ENCODE assay signal across 9 cellular contexts in the genomic region with DNA sequence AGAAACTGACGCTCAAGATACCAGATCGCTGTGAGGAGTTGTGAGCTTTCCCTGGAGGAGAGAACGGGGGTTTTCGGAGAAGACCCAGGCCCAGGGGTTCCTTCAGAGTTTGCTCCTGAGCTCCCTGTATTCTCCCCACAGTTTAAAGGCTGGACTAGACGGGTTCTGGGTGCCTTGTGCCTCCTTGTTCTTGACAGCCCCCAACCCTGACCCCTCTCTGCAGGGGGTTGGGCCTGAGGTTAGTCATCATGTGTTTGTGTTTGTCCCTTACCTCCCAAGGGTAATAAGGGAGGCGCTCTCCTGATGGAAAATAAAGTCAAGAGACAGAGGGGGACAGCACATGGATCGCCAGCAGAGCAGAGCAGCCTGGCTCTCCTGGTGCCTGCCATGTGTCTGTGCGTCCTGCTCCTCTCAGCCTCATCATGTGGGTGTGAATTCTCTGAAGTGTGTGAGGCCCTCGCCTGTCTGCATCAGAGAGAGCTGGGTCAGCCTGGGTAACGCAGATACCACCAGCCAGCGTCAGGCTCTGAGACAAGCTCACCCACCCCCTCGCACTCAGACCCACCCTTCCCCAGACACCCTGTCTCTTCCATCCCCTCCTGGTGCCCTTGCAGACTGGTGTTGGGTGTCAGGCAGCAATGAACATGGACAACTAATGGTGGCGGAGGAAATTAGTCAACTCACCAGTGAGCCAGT. TPM values are rescaled to one million over a fixed set of nuclear protein-coding genes. Genes with fewer than 3 reads are reported as not detected.
DNase-seq lines count a peak whose midpoint lies in the region; ATAC-seq and TF ChIP-seq lines count a peak whose summit lies in the region.
"Had no signal": no experiment of that assay in that cellular context is flagged by ENCODE, and none has a peak within 500 bp of the region (broad histone marks: within the 10 kb centered on the region; RNA-seq: fewer than 3 reads in every experiment).

No MANE protein-coding gene starts in this region.

- H3K9me3 ChIP-seq in CD4-positive, CD25-positive, alpha-beta regulatory T cell (ENCODE audit: control insufficient read depth in 2 of 2, low read length in 2 of 2), result no peaks in the 10 kb centered on the region
- H3K9me3 ChIP-seq in sigmoid colon, result no peaks in the 10 kb centered on the region

- no peak overlapping the region for H3K27ac ChIP-seq in CD4-positive, CD25-positive, alpha-beta regulatory T cell (ENCODE audit: insufficient read depth, low read length, poor library complexity, severe bottlenecking)
- H3K27ac ChIP-seq in sigmoid colon, result peak overlapping the region; percentile 84 to 98 (median 92)

- ATAC-seq in CD4-positive, CD25-positive, alpha-beta regulatory T cell (ENCODE audit: low read depth in 2 of 2), result no peak
- ATAC-seq in activated CD8-positive, alpha-beta T cell treated with anti-CD3 and anti-CD28 coated beads for 36 hours, result peak; percentile 16
- ATAC-seq in left cardiac atrium, result peak; percentile 51 to 54
- no peak for ATAC-seq in activated T-helper 17 cell treated with anti-CD3 and anti-CD28 coated beads, Interleukin-2, amount 50 U/mL, for 72 hours (replicated peaks)

- no peaks in the 10 kb centered on the region for H3K36me3 ChIP-seq in CD4-positive, CD25-positive, alpha-beta regulatory T cell (ENCODE audit: control insufficient read depth, insufficient read depth, low read length)
- peaks cover 0 to 4% (median 0%) of the 10 kb centered on the region in 4 donors for H3K36me3 ChIP-seq in sigmoid colon

- whole genome bisulfite sequencing in sigmoid colon, 2 donors, result 89 to 92% methylated on average over 13 of the region's 13 CpGs

- H3K27me3 ChIP-seq in CD4-positive, CD25-positive, alpha-beta regulatory T cell (ENCODE audit: control insufficient read depth, insufficient read depth, low read length), result no peaks in the 10 kb centered on the region
- no peaks in the 10 kb centered on the region for H3K27me3 ChIP-seq in sigmoid colon

- no peaks in the 10 kb centered on the region for H3K36me3 Mint-ChIP-seq in CD4-positive, CD25-positive, alpha-beta regulatory T cell
- no peaks in the 10 kb centered on the region for H3K36me3 Mint-ChIP-seq in activated CD8-positive, alpha-beta T cell treated with anti-CD3 and anti-CD28 coated beads for 36 hours (ENCODE audit: low read depth)
- no peaks in the 10 kb centered on the region for H3K36me3 Mint-ChIP-seq in activated T-helper 17 cell treated with anti-CD3 and anti-CD28 coated beads, Interleukin-2, amount 50 U/mL, for 72 hours (ENCODE audit: low read depth)

- peaks cover 19% of the 10 kb centered on the region for H3K4me1 ChIP-seq in CD4-positive, CD25-positive, alpha-beta regulatory T cell (ENCODE audit: control insufficient read depth, insufficient read depth, low read length, poor library complexity, severe bottlenecking)
- peaks cover 0 to 40% (median 34%) of the 10 kb centered on the region in 4 donors for H3K4me1 ChIP-seq in sigmoid colon

- H3K9me3 Mint-ChIP-seq in CD4-positive, CD25-positive, alpha-beta regulatory T cell, result no peaks in the 10 kb centered on the region
- no peaks in the 10 kb centered on the region for H3K9me3 Mint-ChIP-seq in activated CD8-positive, alpha-beta T cell treated with anti-CD3 and anti-CD28 coated beads for 36 hours
- no peaks in the 10 kb centered on the region for H3K9me3 Mint-ChIP-seq in activated T-helper 17 cell treated with anti-CD3 and anti-CD28 coated beads, Interleukin-2, amount 50 U/mL, for 72 hours

- DNase-seq in CD4-positive, CD25-positive, alpha-beta regulatory T cell, result no peak
- DNase-seq in activated CD8-positive, alpha-beta T cell treated with anti-CD3 and anti-CD28 coated beads for 36 hours, result peak; percentile 41
- DNase-seq in left cardiac atrium, result no peak
- no peak for DNase-seq in sigmoid colon
- DNase-seq in NCI-H1930 (lab: John Stamatoyannopoulos, UW), result no peak
- no peak for DNase-seq in NOMO-1 treated with DMSO at 0.1 percent for 48 hours (lab: John Stamatoyannopoulos, UW; ENCODE audit: unreplicated experiment)
- DNase-seq in NCI-H2029 (lab: John Stamatoyannopoulos, UW), result no peak
- DNase-seq: midbrain had no signal

- peak overlapping the region in 2 of 3 donors; percentile 41 to 76 for H3K27ac Mint-ChIP-seq in CD4-positive, CD25-positive, alpha-beta regulatory T cell
- peak overlapping the region; percentile 89 for H3K27ac Mint-ChIP-seq in activated CD8-positive, alpha-beta T cell treated with anti-CD3 and anti-CD28 coated beads for 36 hours
- no peak overlapping the region for H3K27ac Mint-ChIP-seq in activated T-helper 17 cell treated with anti-CD3 and anti-CD28 coated beads, Interleukin-2, amount 50 U/mL, for 72 hours

- H3K4me3 ChIP-seq in CD4-positive, CD25-positive, alpha-beta regulatory T cell (ENCODE audit: low read depth, low read length), result no peak overlapping the region
- peak overlapping the region in 1 of 4 donors; percentile 33 for H3K4me3 ChIP-seq in sigmoid colon

- no peak for TF ChIP-seq CTCF in activated CD8-positive, alpha-beta T cell treated with anti-CD3 and anti-CD28 coated beads for 36 hours (IDR thresholded peaks at IDR 0.05)
- no peak for TF ChIP-seq CTCF in sigmoid colon (IDR thresholded peaks at IDR 0.05)

- CTCF ChIA-PET in activated CD8-positive, alpha-beta T cell treated with anti-CD3 and anti-CD28 coated beads for 36 hours (lab: Charles Lee), result interaction anchor here (1.0 to 4.5 kb wide), 4 partner anchors 9 to 49 kb away, joined by 3 to 61 read pairs (median 22); partner anchors contain the start of genes ACBD4, HEXIM1 and HEXIM2

- H3K27me3 Mint-ChIP-seq in CD4-positive, CD25-positive, alpha-beta regulatory T cell, result no peaks in the 10 kb centered on the region
- no peaks in the 10 kb centered on the region for H3K27me3 Mint-ChIP-seq in activated CD8-positive, alpha-beta T cell treated with anti-CD3 and anti-CD28 coated beads for 36 hours
- H3K27me3 Mint-ChIP-seq in activated T-helper 17 cell treated with anti-CD3 and anti-CD28 coated beads, Interleukin-2, amount 50 U/mL, for 72 hours, result no peaks in the 10 kb centered on the region

- TF ChIP-seq EP300 in sigmoid colon (IDR thresholded peaks at IDR 0.05), result no peak

- no peak for TF ChIP-seq POLR2A in sigmoid colon (IDR thresholded peaks at IDR 0.05)

- POLR2A ChIA-PET in activated CD8-positive, alpha-beta T cell treated with anti-CD3 and anti-CD28 coated beads for 36 hours (lab: Charles Lee), result interaction anchor here (0.9 to 4.2 kb wide), 4 partner anchors 10 to 78 kb away, joined by 3 to 44 read pairs (median 24); partner anchors contain the start of genes HEXIM1 and HEXIM2

- peaks cover 0 to 25% (median 6%) of the 10 kb centered on the region in 4 donors for H3K4me1 Mint-ChIP-seq in CD4-positive, CD25-positive, alpha-beta regulatory T cell
- H3K4me1 Mint-ChIP-seq in activated CD8-positive, alpha-beta T cell treated with anti-CD3 and anti-CD28 coated beads for 36 hours (ENCODE audit: low read depth), result peaks cover 25% of the 10 kb centered on the region
- H3K4me1 Mint-ChIP-seq in activated T-helper 17 cell treated with anti-CD3 and anti-CD28 coated beads, Interleukin-2, amount 50 U/mL, for 72 hours, result peaks cover 5% of the 10 kb centered on the region

- H3K4me3 Mint-ChIP-seq in CD4-positive, CD25-positive, alpha-beta regulatory T cell, result peak overlapping the region in 1 of 4 donors; percentile 11
- no peak overlapping the region for H3K4me3 Mint-ChIP-seq in activated CD8-positive, alpha-beta T cell treated with anti-CD3 and anti-CD28 coated beads for 36 hours
- H3K4me3 Mint-ChIP-seq in activated T-helper 17 cell treated with anti-CD3 and anti-CD28 coated beads, Interleukin-2, amount 50 U/mL, for 72 hours, result no peak overlapping the region

- intact Hi-C loops in activated CD8-positive, alpha-beta T cell treated with anti-CD3 and anti-CD28 coated beads for 36 hours (cut with micrococcal nuclease), result loop anchor here (1.0 kb wide), 1 partner anchor 19 kb away; no protein-coding TSS in a partner anchor
- intact Hi-C loops in left cardiac atrium (cut with DNase I), result no loop called here
- intact Hi-C loops in sigmoid colon (cut with DNase I), result no loop called here

RNA-seq across cellular contexts. Expression of gene HEXIM2, which starts 8.8 kb away (rescaled TPM):
- 3.6 TPM for total RNA-seq in CD4-positive, CD25-positive, alpha-beta regulatory T cell
- 1 to 10 TPM; 1.9 to 4.1 (median 2.4) TPM for polyA plus RNA-seq in CD4-positive, CD25-positive, alpha-beta regulatory T cell
- 1 to 10 TPM; 4.1 to 4.2 TPM for total RNA-seq in activated CD8-positive, alpha-beta T cell treated with anti-CD3 and anti-CD28 coated beads for 36 hours
- 1 to 10 TPM; 4.2 to 4.4 TPM for total RNA-seq in left cardiac atrium
- 10 to 100 TPM in 2 of 4 donors, 1 to 10 TPM in 2; 7.5 to 14.7 (median 11.2) TPM for total RNA-seq in sigmoid colon
- polyA plus RNA-seq in sigmoid colon, result 1 to 10 TPM; 1.8 to 7.8 (median 6.6) TPM
- total RNA-seq in activated T-helper 17 cell treated with anti-CD3 and anti-CD28 coated beads, Interleukin-2, amount 50 U/mL, for 72 hours, result 1 to 10 TPM; 6.1 to 8.5 TPM

RNA-seq across cellular contexts. Expression of gene HEXIM1, which starts 22.2 kb away (rescaled TPM):
- total RNA-seq in CD4-positive, CD25-positive, alpha-beta regulatory T cell, result 88.0 TPM
- 1 to 10 TPM; 5.9 to 8.0 (median 6.1) TPM for polyA plus RNA-seq in CD4-positive, CD25-positive, alpha-beta regulatory T cell
- 10 to 100 TPM; 22.6 to 23.5 TPM for total RNA-seq in activated CD8-positive, alpha-beta T cell treated with anti-CD3 and anti-CD28 coated beads for 36 hours
- total RNA-seq in left cardiac atrium, result 10 to 100 TPM; 27.8 to 31.7 TPM
- total RNA-seq in sigmoid colon, result 10 to 100 TPM; 41.0 to 60.9 (median 49.4) TPM
- 10 to 100 TPM; 21.6 to 38.8 (median 24.7) TPM for polyA plus RNA-seq in sigmoid colon
- total RNA-seq in activated T-helper 17 cell treated with anti-CD3 and anti-CD28 coated beads, Interleukin-2, amount 50 U/mL, for 72 hours, result 10 to 100 TPM; 45.9 to 66.4 TPM

RNA-seq across cellular contexts. Expression of gene ACBD4, which starts 34.9 kb away (rescaled TPM):
- 23.6 TPM for total RNA-seq in CD4-positive, CD25-positive, alpha-beta regulatory T cell
- polyA plus RNA-seq in CD4-positive, CD25-positive, alpha-beta regulatory T cell, result 10 to 100 TPM; 13.8 to 17.9 (median 15.0) TPM
- total RNA-seq in activated CD8-positive, alpha-beta T cell treated with anti-CD3 and anti-CD28 coated beads for 36 hours, result 10 to 100 TPM; 12.4 to 12.6 TPM
- total RNA-seq in left cardiac atrium (1 to 10 TPM; 8.4 to 8.7 TPM), sigmoid colon (10 to 100 TPM; 20.0 to 24.9 (median 21.9) TPM)
- 10 to 100 TPM; 13.2 to 36.5 (median 20.1) TPM for polyA plus RNA-seq in sigmoid colon
- total RNA-seq in activated T-helper 17 cell treated with anti-CD3 and anti-CD28 coated beads, Interleukin-2, amount 50 U/mL, for 72 hours, result 10 to 100 TPM in 1 of 2 donors, 1 to 10 TPM in 1; 9.8 to 12.6 TPM

RNA-seq across cellular contexts. Expression of gene PLCD3, which starts 38.1 kb away (rescaled TPM):
- total RNA-seq in CD4-positive, CD25-positive, alpha-beta regulatory T cell, result 5.5 TPM
- polyA plus RNA-seq in CD4-positive, CD25-positive, alpha-beta regulatory T cell, result 1 to 10 TPM in 1 of 4 donors, under 1 TPM in 3; 0.15 to 1.5 (median 0.42) TPM
- total RNA-seq in activated CD8-positive, alpha-beta T cell treated with anti-CD3 and anti-CD28 coated beads for 36 hours, result 1 to 10 TPM; 3.9 to 6.6 TPM
- total RNA-seq in left cardiac atrium, result 100 to 1,000 TPM in 1 of 2 donors, 10 to 100 TPM in 1; 92.1 to 132 TPM
- total RNA-seq in sigmoid colon, result 10 to 100 TPM; 27.4 to 45.7 (median 33.9) TPM
- 100 to 1,000 TPM; 114 to 274 (median 137) TPM for polyA plus RNA-seq in sigmoid colon
- total RNA-seq in activated T-helper 17 cell treated with anti-CD3 and anti-CD28 coated beads, Interleukin-2, amount 50 U/mL, for 72 hours, result 1 to 10 TPM; 3.1 to 6.5 TPM

RNA-seq across cellular contexts. Expression of gene FMNL1, which starts 51.3 kb away (rescaled TPM):
- total RNA-seq in CD4-positive, CD25-positive, alpha-beta regulatory T cell, result 575 TPM
- 10 to 100 TPM; 22.8 to 28.5 (median 24.7) TPM for polyA plus RNA-seq in CD4-positive, CD25-positive, alpha-beta regulatory T cell
- 100 to 1,000 TPM; 285 to 298 TPM for total RNA-seq in activated CD8-positive, alpha-beta T cell treated with anti-CD3 and anti-CD28 coated beads for 36 hours
- total RNA-seq in left cardiac atrium (10 to 100 TPM; 16.6 to 18.6 TPM), sigmoid colon (10 to 100 TPM in 3 of 4 donors, 1 to 10 TPM in 1; 8.9 to 12.7 (median 11.0) TPM)
- 10 to 100 TPM in 2 of 3 donors, 1 to 10 TPM in 1; 9.2 to 35.5 (median 10.8) TPM for polyA plus RNA-seq in sigmoid colon
- 100 to 1,000 TPM; 262 to 496 TPM for total RNA-seq in activated T-helper 17 cell treated with anti-CD3 and anti-CD28 coated beads, Interleukin-2, amount 50 U/mL, for 72 hours

Comparison
In these comparisons a context has a peak if more than half of its experiments do, and no peak if none do; other contexts are left out.
1. ATAC-seq: peak in activated CD8-positive, alpha-beta T cell treated with anti-CD3 and anti-CD28 coated beads for 36 hours (single experiment) and left cardiac atrium (2 of 2); none in CD4-positive, CD25-positive, alpha-beta regulatory T cell (0 of 2) and activated T-helper 17 cell treated with anti-CD3 and anti-CD28 coated beads, Interleukin-2, amount 50 U/mL, for 72 hours (single experiment).